In genomic region chr12:131454418-131455217, GRCh38 we compare ENCODE assay signal across 1 cellular context.
A peak's percentile ranks its signal among the peaks of the same experiment; 100 is the strongest.
TF ChIP-seq lines count a peak whose summit lies in the region.

No MANE protein-coding gene starts in this region.

TF ChIP-seq in H1, 55 proteins besides CTCF, POLR2A, EP300 and RAD21 (continued from another document):
- TF ChIP-seq, protein P1, sequence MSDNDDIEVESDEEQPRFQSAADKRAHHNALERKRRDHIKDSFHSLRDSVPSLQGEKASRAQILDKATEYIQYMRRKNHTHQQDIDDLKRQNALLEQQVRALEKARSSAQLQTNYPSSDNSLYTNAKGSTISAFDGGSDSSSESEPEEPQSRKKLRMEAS (IDR thresholded peaks at IDR 0.05) = peak; percentile 79
- TF ChIP-seq ZNF274 (IDR thresholded peaks at IDR 0.05; ENCODE audit: borderline replicate concordance, extremely low read depth, low read length) = no peak
- peak; percentile 71 for TF ChIP-seq SRF (IDR thresholded peaks at IDR 0.05; ENCODE audit: low read depth, low read length)
- no peak for TF ChIP-seq SP1 (IDR thresholded peaks at IDR 0.05; ENCODE audit: low read depth, low read length)
- TF ChIP-seq EGR1 (IDR thresholded peaks at IDR 0.05; ENCODE audit: borderline replicate concordance, low read depth, low read length) = peak; percentile 76; the same call in 1 of the 2 replicates
- no peak for TF ChIP-seq KDM4A (IDR thresholded peaks at IDR 0.05; ENCODE audit: low read depth, low read length, severe bottlenecking)
- TF ChIP-seq GABPA (IDR thresholded peaks at IDR 0.05; ENCODE audit: borderline replicate concordance, insufficient read depth, low read length) = 0 out of 2 replicates have a peak, but pooled peaks have one; percentile 52
- no peak for TF ChIP-seq NRF1 (IDR thresholded peaks at IDR 0.05; ENCODE audit: low read depth, low read length)
TF ChIP-seq in H1: peak in this region for 6.
